ENCODE assay signal across 1 cellular context in genomic region chr20:36726168-36726567, GRCh38.
TF ChIP-seq lines count a peak whose summit lies in the region.

No MANE protein-coding gene starts in this region.

TF ChIP-seq in IMR-90, 13 proteins besides CTCF, POLR2A, EP300 and RAD21 (continued from another document):
- TF ChIP-seq ELK1 (IDR thresholded peaks at IDR 0.05; ENCODE audit: borderline replicate concordance, low read depth, low read length): no peak
- TF ChIP-seq BHLHE40 (IDR thresholded peaks at IDR 0.05; ENCODE audit: low read depth, low read length): no peak
